ENCODE assay signal across 8 cellular contexts in the genomic region with DNA sequence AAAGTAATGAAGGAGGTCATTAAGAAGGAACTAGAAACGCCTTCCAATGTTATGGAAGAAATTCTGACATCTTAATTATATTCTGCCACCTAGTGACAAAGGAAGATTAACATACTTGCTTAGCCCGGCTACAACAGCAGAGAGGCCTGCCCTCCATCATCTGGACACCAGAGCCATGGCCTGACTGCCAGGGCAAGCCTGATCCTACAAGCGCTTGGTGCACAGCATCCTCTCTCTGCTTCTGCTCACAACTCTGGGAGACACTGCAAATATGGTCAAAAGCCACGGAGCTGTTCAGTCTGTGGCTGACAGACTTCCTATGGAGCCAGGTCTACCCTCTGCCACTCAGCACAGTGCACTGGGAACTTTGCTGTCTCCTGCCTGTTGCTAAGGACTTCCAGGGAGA.
DNase-seq lines count a peak whose midpoint lies in the region; ATAC-seq and TF ChIP-seq lines count a peak whose summit lies in the region.

No MANE protein-coding gene starts in this region.

- no peaks in the 10 kb centered on the region for H3K36me3 Mint-ChIP-seq in neural progenitor cell

- peak overlapping the region; percentile 70 for H3K27ac Mint-ChIP-seq in neural progenitor cell

- no peak overlapping the region for H3K9ac ChIP-seq in neural progenitor cell

- H3K9me3 Mint-ChIP-seq in neural progenitor cell: no peaks in the 10 kb centered on the region

- no peaks in the 10 kb centered on the region for H3K9me3 ChIP-seq in neural progenitor cell (ENCODE audit: low read depth)

- no peaks in the 10 kb centered on the region for H3K27me3 Mint-ChIP-seq in neural progenitor cell (ENCODE audit: insufficient read depth, low read depth)

- no peak overlapping the region for H3K4me3 ChIP-seq in foreskin fibroblast (ENCODE audit: low read depth in 1 of 2, low read length in 2 of 2)
- H3K4me3 ChIP-seq in neural progenitor cell: no peak overlapping the region

- H3F3A ChIP-seq in neural progenitor cell (ENCODE audit: low read depth): no peaks in the 10 kb centered on the region

- H3K4me1 Mint-ChIP-seq in neural progenitor cell: peaks cover 12% of the 10 kb centered on the region

- ATAC-seq in HG02759 (IDR thresholded peaks at IDR 0.05; ENCODE audit: unreplicated experiment): peak; percentile 73

- H3K4me2 ChIP-seq in neural progenitor cell: no peak overlapping the region

- no peaks in the 10 kb centered on the region for H3K79me2 ChIP-seq in neural progenitor cell (ENCODE audit: low read depth)

- H3K4me1 ChIP-seq in neural progenitor cell: no peaks in the 10 kb centered on the region

- no peaks in the 10 kb centered on the region for H3K36me3 ChIP-seq in neural progenitor cell

- no peaks in the 10 kb centered on the region for H3K27me3 ChIP-seq in neural progenitor cell

- no peak overlapping the region for H3K27ac ChIP-seq in neural progenitor cell

- peak; percentile 28 for TF ChIP-seq CTCF in GM12872 (IDR thresholded peaks at IDR 0.05; ENCODE audit: insufficient read depth, low read depth, low read length)
- peak; percentile 36 for TF ChIP-seq CTCF in foreskin fibroblast (IDR thresholded peaks at IDR 0.05; ENCODE audit: low read depth, low read length)
- TF ChIP-seq CTCF in neural progenitor cell (IDR thresholded peaks at IDR 0.05): peak; percentile 56

- H3K4me3 Mint-ChIP-seq in neural progenitor cell: no peak overlapping the region

- peak overlapping the region; percentile 68 for H2AFZ ChIP-seq in neural progenitor cell (replicated peaks)

- no peaks in the 10 kb centered on the region for H4K20me1 ChIP-seq in neural progenitor cell (ENCODE audit: low read depth)

- DNase-seq in AG20443 (ENCODE audit: low spot score) (peak; percentile 88), NCI-H2029 treated with DMSO at 0.1 percent for 48 hours (lab: John Stamatoyannopoulos, UW) (peak; percentile 32), foreskin fibroblast (peak; percentile 70 to 88), neural progenitor cell (ENCODE audit: low spot score) (peak; percentile 66)
- DNase-seq in activated CD4-positive, alpha-beta T cell treated with anti-CD3 and anti-CD28 coated beads, Interleukin-2, amount 50 U/mL, for 48 hours: peak; percentile 14 to 19
- DNase-seq in activated effector memory CD4-positive, alpha-beta T cell treated with Interleukin-2 at 50 U/mL for 16 hours: no peak
